In genomic region chr19:7920520-7921301, GRCh38 we compare ENCODE assay signal across 8 cellular contexts. TPM values are rescaled to one million over a fixed set of nuclear protein-coding genes. Genes with fewer than 3 reads are reported as not detected.
DNase-seq lines count a peak whose midpoint lies in the region; TF ChIP-seq lines count a peak whose summit lies in the region.

No MANE protein-coding gene starts in this region.

- H3K4me3 ChIP-seq in MG63: peak overlapping the region; percentile 86
- peak overlapping the region; percentile 76 to 80 for H3K4me3 ChIP-seq in foreskin fibroblast (ENCODE audit: low read depth in 1 of 2, low read length in 2 of 2)
- H3K4me3 ChIP-seq in neuron (ENCODE audit: low read length): peak overlapping the region; percentile 80
- H3K4me3 ChIP-seq in stomach smooth muscle (ENCODE audit: low read length in 2 of 2): peak overlapping the region; percentile 85 to 88

- H3K36me3 ChIP-seq in MG63 (peaks cover 18% of the 10 kb centered on the region), neuron (ENCODE audit: insufficient read depth, low read length) (peaks cover 26% of the 10 kb centered on the region), stomach smooth muscle (ENCODE audit: control insufficient read depth in 2 of 2, insufficient read depth in 2 of 2, low read length in 2 of 2) (peaks cover 3 to 6% of the 10 kb centered on the region in 2 donors)

- H3K4me1 ChIP-seq in neuron (ENCODE audit: insufficient read depth, low read length): peaks cover 38% of the 10 kb centered on the region
- H3K4me1 ChIP-seq in stomach smooth muscle (ENCODE audit: control insufficient read depth, insufficient read depth, low read length): peaks cover 72% of the 10 kb centered on the region

- peak overlapping the region; percentile 84 for H3K27ac ChIP-seq in stomach smooth muscle (ENCODE audit: low read length)

- no peaks in the 10 kb centered on the region for H3K9me3 ChIP-seq in MG63
- H3K9me3 ChIP-seq in neuron (ENCODE audit: low read length): no peaks in the 10 kb centered on the region
- H3K9me3 ChIP-seq in stomach smooth muscle (ENCODE audit: control insufficient read depth in 2 of 2, low read length in 2 of 2): no peaks in the 10 kb centered on the region

- H3K27me3 ChIP-seq in MG63 (peaks cover 19% of the 10 kb centered on the region), neuron (ENCODE audit: insufficient read depth, low read length) (peaks cover 14% of the 10 kb centered on the region), stomach smooth muscle (ENCODE audit: control insufficient read depth in 1 of 2, insufficient read depth in 2 of 2, low read length in 2 of 2) (peaks cover 18 to 31% of the 10 kb centered on the region in 2 donors)

- TF ChIP-seq CTCF in foreskin fibroblast (IDR thresholded peaks at IDR 0.05; ENCODE audit: low read depth, low read length): no peak

- DNase-seq in Daoy (ENCODE audit: low read depth) (peak; percentile 98), H4 (ENCODE audit: low spot score) (peak; percentile 91), MG63 (peak; percentile 99), SHP77 treated with DMSO at 0.1 percent for 48 hours (lab: John Stamatoyannopoulos, UW) (peak; percentile 88), activated gamma-delta T cell treated with Interleukin-2 at 50 U/mL for 16 hours (peak; percentile 100), foreskin fibroblast (peak; percentile 96 to 99)

- H3K9ac ChIP-seq in stomach smooth muscle (ENCODE audit: low read length in 2 of 2): peak overlapping the region; percentile 72 to 82

- no peak overlapping the region for H2AFZ ChIP-seq in neuron (ENCODE audit: low read depth, low read length)

RNA-seq across cellular contexts. Expression of gene SNAPC2, which starts 0.6 kb away (rescaled TPM):
- total RNA-seq in Daoy (2014; rRNA removed; shearing (Covaris generic)): 33.4 and 33.7 TPM in 2 replicates
- 23.5 and 27.0 TPM in 2 replicates for total RNA-seq in H4 (2014; rRNA removed; shearing (Covaris generic))
- total RNA-seq in MG63 (2014; rRNA removed; shearing (Covaris generic); ENCODE audit: low replicate concordance): 39.9 and 45.1 TPM in 2 replicates

RNA-seq across cellular contexts. Expression of gene CTXN1, which starts 5.2 kb away (rescaled TPM):
- total RNA-seq in Daoy (2014; rRNA removed; shearing (Covaris generic)): 1.2 and 3.8 TPM in 2 replicates
- 3.6 and 11.5 TPM in 2 replicates for total RNA-seq in H4 (2014; rRNA removed; shearing (Covaris generic))
- total RNA-seq in MG63 (2014; rRNA removed; shearing (Covaris generic); ENCODE audit: low replicate concordance): 8.5 and 16.2 TPM in 2 replicates

RNA-seq across cellular contexts. Expression of gene TGFBR3L, which starts 6.1 kb away (rescaled TPM):
- 7.1 TPM in 1 of 2 replicates, not detected in the other for total RNA-seq in Daoy (2014; rRNA removed; shearing (Covaris generic))
- total RNA-seq in H4 (2014; rRNA removed; shearing (Covaris generic)): not detected in 2 replicates
- 0.46 TPM in 1 of 2 replicates, not detected in the other for total RNA-seq in MG63 (2014; rRNA removed; shearing (Covaris generic); ENCODE audit: low replicate concordance)

RNA-seq across cellular contexts. Expression of gene MAP2K7, which starts 17.0 kb away (rescaled TPM):
- 8.4 and 8.8 TPM in 2 replicates for total RNA-seq in Daoy (2014; rRNA removed; shearing (Covaris generic))
- 2.9 and 4.2 TPM in 2 replicates for total RNA-seq in H4 (2014; rRNA removed; shearing (Covaris generic))
- total RNA-seq in MG63 (2014; rRNA removed; shearing (Covaris generic); ENCODE audit: low replicate concordance): 21.2 and 38.6 TPM in 2 replicates

RNA-seq across cellular contexts. Expression of gene TIMM44, which starts 22.8 kb away (rescaled TPM):
- 74.5 and 105 TPM in 2 replicates for total RNA-seq in Daoy (2014; rRNA removed; shearing (Covaris generic))
- 64.9 and 86.8 TPM in 2 replicates for total RNA-seq in H4 (2014; rRNA removed; shearing (Covaris generic))
- total RNA-seq in MG63 (2014; rRNA removed; shearing (Covaris generic); ENCODE audit: low replicate concordance): 132 and 210 TPM in 2 replicates

Comparison
In these comparisons a context has a peak if more than half of its experiments do, and no peak if none do; other contexts are left out.
1. Peak in every context shown above with its lines: DNase-seq, H3K4me3 ChIP-seq and H3K27ac ChIP-seq.